In genomic region chr12:8036366-8036765, GRCh38 we compare ENCODE assay signal across 16 cellular contexts. TPM values are rescaled to one million over a fixed set of nuclear protein-coding genes. Genes with fewer than 3 reads are reported as not detected.
A peak's percentile ranks its signal among the peaks of the same experiment; 100 is the strongest.
DNase-seq lines count a peak whose midpoint lies in the region; ATAC-seq and TF ChIP-seq lines count a peak whose summit lies in the region.
"Had no signal": no experiment of that assay in that cellular context is flagged by ENCODE, and none has a peak within 500 bp of the region (broad histone marks: within the 10 kb centered on the region; RNA-seq: fewer than 3 reads in every experiment).

No MANE protein-coding gene starts in this region.

- peaks cover 23% of the 10 kb centered on the region for H3K79me2 ChIP-seq in parathyroid adenoma

- intact Hi-C loops in CD4-positive, alpha-beta T cell (cut with DNase I, micrococcal nuclease): no loop called here
- intact Hi-C loops in heart right ventricle (cut with DNase I): loop anchor here in 3 of 10 donors (5.0 kb wide), 1 partner anchor 46 kb away; the partner anchor contains the start of gene NECAP1 (in 3 of the 3)

- no peaks in the 10 kb centered on the region for H3K9me3 Mint-ChIP-seq in CD4-positive, alpha-beta T cell
- H3K9me3 Mint-ChIP-seq in T-cell: no peaks in the 10 kb centered on the region

- no peaks in the 10 kb centered on the region for H3K27me3 ChIP-seq in CD4-positive, alpha-beta T cell (ENCODE audit: control insufficient read depth, insufficient read depth, low read length)
- H3K27me3 ChIP-seq in heart right ventricle (no peaks in the 10 kb centered on the region), parathyroid adenoma (ENCODE audit: control insufficient read depth, insufficient read depth, low read length) (no peaks in the 10 kb centered on the region), WERI-Rb-1 (ENCODE audit: insufficient read depth, low read depth, severe bottlenecking) (no peaks in the 10 kb centered on the region)

- H3K4me1 ChIP-seq in heart right ventricle: peaks cover 23 to 78% (median 70%) of the 10 kb centered on the region in 9 donors
- H3K4me1 ChIP-seq in parathyroid adenoma: peaks cover 53% of the 10 kb centered on the region

- no peaks in the 10 kb centered on the region for H3K9me3 ChIP-seq in CD4-positive, alpha-beta T cell (ENCODE audit: control insufficient read depth, low read length)
- no peaks in the 10 kb centered on the region for H3K9me3 ChIP-seq in heart right ventricle
- no peaks in the 10 kb centered on the region for H3K9me3 ChIP-seq in parathyroid adenoma (ENCODE audit: control insufficient read depth, low read length)
- H3K9me3 ChIP-seq in WERI-Rb-1 (ENCODE audit: severe bottlenecking): no peaks in the 10 kb centered on the region

- WGBS in heart right ventricle, 2 donors: 38 to 58% methylated on average over 7 of the region's 7 CpGs

- no peak for ATAC-seq in CD4-positive, alpha-beta T cell (ENCODE audit: poor library complexity)
- ATAC-seq in T-cell (replicated peaks in 1 of 4): no peak
- ATAC-seq in heart right ventricle: peak in 5 of 8 donors; percentile 6 to 45 (median 20)
- no peak for ATAC-seq in GM19452 (IDR thresholded peaks at IDR 0.05; ENCODE audit: unreplicated experiment)
- ATAC-seq: activated CD4-positive, CD25-positive, alpha-beta regulatory T cell treated with anti-CD3 and anti-CD28 coated beads, Interleukin-2, amount 50 U/mL, for 24 hours; left lobe of liver had no signal

- no peak for DNase-seq in CD4-positive, alpha-beta T cell
- DNase-seq in T-cell (no peak), heart right ventricle (peak in 1 of 2 donors; percentile 35), NCI-H187 (lab: John Stamatoyannopoulos, UW) (no peak), WERI-Rb-1 (no peak)
- DNase-seq in stimulated activated naive CD4-positive, alpha-beta T cell (lab: John Stamatoyannopoulos, UW): no peak
- DNase-seq: activated T-cell treated with anti-CD3 and anti-CD28 coated beads, Interleukin-2, amount 50 U/mL, for 1 hour; anterior cingulate cortex; NCI-H1105 treated with DMSO at 0.1 percent for 48 hours; NCI-H446 treated with DMSO at 0.1 percent for 48 hours; stimulated activated CD4-positive, alpha-beta T cell treated with anti-CD3 and anti-CD28 coated beads, Interleukin-2, amount 100 ng/mL, for 24 hours had no signal

- H3K36me3 ChIP-seq in heart right ventricle (peaks cover 0 to 23% (median 12%) of the 10 kb centered on the region in 9 donors), parathyroid adenoma (ENCODE audit: control insufficient read depth, insufficient read depth, low read length) (no peaks in the 10 kb centered on the region), WERI-Rb-1 (peaks cover 10% of the 10 kb centered on the region; the same call in 1 of the 2 replicates)

- peaks cover 45% of the 10 kb centered on the region for H3K36me3 Mint-ChIP-seq in CD4-positive, alpha-beta T cell (ENCODE audit: low read depth)
- H3K36me3 Mint-ChIP-seq in T-cell: peaks cover 10% of the 10 kb centered on the region

- H3K4me3 ChIP-seq in heart right ventricle: no peak overlapping the region
- no peak overlapping the region for H3K4me3 ChIP-seq in parathyroid adenoma (ENCODE audit: low read depth, low read length)
- no peak overlapping the region for H3K4me3 ChIP-seq in WERI-Rb-1 (ENCODE audit: low read depth, low read length)

- TF ChIP-seq CTCF in CD4-positive, alpha-beta T cell (IDR thresholded peaks at IDR 0.05): no peak
- TF ChIP-seq CTCF in heart right ventricle (IDR thresholded peaks at IDR 0.05) (no peak), parathyroid adenoma (IDR thresholded peaks at IDR 0.05) (no peak), WERI-Rb-1 (IDR thresholded peaks at IDR 0.05; ENCODE audit: low read depth, low read length) (no peak)

- no peaks in the 10 kb centered on the region for H3K27me3 Mint-ChIP-seq in CD4-positive, alpha-beta T cell
- H3K27me3 Mint-ChIP-seq in T-cell: no peaks in the 10 kb centered on the region

- H3K27ac ChIP-seq in CD4-positive, alpha-beta T cell (ENCODE audit: low read depth, low read length): no peak overlapping the region
- H3K27ac ChIP-seq in heart right ventricle (peak overlapping the region; percentile 34 to 99 (median 96)), parathyroid adenoma (peak overlapping the region; percentile 27), WERI-Rb-1 (no peak overlapping the region)

- POLR2A ChIA-PET in CD4-positive, alpha-beta T cell (lab: Charles Lee): interaction anchor here (1.2 to 6.5 kb wide), 3 partner anchors 9 to 45 kb away, joined by 3 to 59 read pairs (median 8); no protein-coding TSS in a partner anchor
- POLR2A ChIA-PET in T-cell (lab: Charles Lee): interaction anchor here (0.6 to 1.1 kb wide), 3 partner anchors 9 to 100 kb away, joined by 3 to 8 read pairs (median 3); partner anchors contain the start of gene SLC2A3 (in 1 of the 2)

- peak overlapping the region; percentile 96 for H3K27ac Mint-ChIP-seq in CD4-positive, alpha-beta T cell
- H3K27ac Mint-ChIP-seq in T-cell: peak overlapping the region; percentile 60 to 68

- peaks cover 73% of the 10 kb centered on the region for H3K4me1 Mint-ChIP-seq in CD4-positive, alpha-beta T cell (ENCODE audit: low read depth)
- H3K4me1 Mint-ChIP-seq in T-cell: peaks cover 69 to 74% (median 72%) of the 10 kb centered on the region in 3 donors

- no peak overlapping the region for H2AFZ ChIP-seq in parathyroid adenoma

- no peak overlapping the region for H3K9ac ChIP-seq in parathyroid adenoma

- CTCF ChIA-PET in CD4-positive, alpha-beta T cell (lab: Charles Lee): interaction anchor here (1.1 to 3.1 kb wide), 2 partner anchors 9 to 41 kb away, joined by 3 to 11 read pairs; no protein-coding TSS in a partner anchor
- CTCF ChIA-PET in T-cell (lab: Charles Lee): interaction anchor here in 1 of 2 donors (1.0 to 1.6 kb wide), 2 partner anchors 12 to 42 kb away, joined by 3 to 9 read pairs; no protein-coding TSS in a partner anchor

- peak overlapping the region; percentile 76 for H3K4me3 Mint-ChIP-seq in CD4-positive, alpha-beta T cell
- H3K4me3 Mint-ChIP-seq in T-cell: peak overlapping the region; percentile 21 to 88 (median 39)

- H3K4me2 ChIP-seq in parathyroid adenoma (ENCODE audit: low read length): no peak overlapping the region

RNA-seq across cellular contexts. Expression of gene FOXJ2, which starts 3.9 kb away (rescaled TPM):
- total RNA-seq in CD4-positive, alpha-beta T cell: 10 to 100 TPM; 36.3 to 38.5 TPM
- 10 to 100 TPM; 24.5 to 31.9 (median 28.2) TPM for total RNA-seq in T-cell
- total RNA-seq in heart right ventricle: 10 to 100 TPM; 22.1 to 29.4 (median 24.6) TPM
- polyA plus RNA-seq in heart right ventricle: 1 to 10 TPM; 8.7 to 9.3 TPM

RNA-seq across cellular contexts. Expression of gene C3AR1, which starts 29.8 kb away (rescaled TPM):
- total RNA-seq in CD4-positive, alpha-beta T cell: 1 to 10 TPM; 1.4 TPM
- total RNA-seq in T-cell (1 to 10 TPM in 4 of 5 donors, under 1 TPM in 1; 0.68 to 5.1 (median 2.4) TPM), heart right ventricle (10 to 100 TPM in 1 of 10 donors, 1 to 10 TPM in 9; 1.1 to 26.5 (median 3.8) TPM)
- polyA plus RNA-seq in heart right ventricle: 1 to 10 TPM; 2.1 to 4.4 TPM
- total RNA-seq: glomerular endothelial cell had no signal

RNA-seq across cellular contexts. Expression of gene NECAP1, which starts 45.7 kb away (rescaled TPM):
- total RNA-seq in CD4-positive, alpha-beta T cell: 100 to 1,000 TPM; 119 to 121 TPM
- total RNA-seq in T-cell (10 to 100 TPM; 43.9 to 86.6 (median 46.4) TPM), heart right ventricle (10 to 100 TPM; 15.4 to 25.6 (median 19.6) TPM)
- polyA plus RNA-seq in heart right ventricle: 10 to 100 TPM; 13.9 to 14.2 TPM

Comparison
In these comparisons a context has a peak if more than half of its experiments do, and no peak if none do; other contexts are left out.
1. ATAC-seq: peak in heart right ventricle (5 of 8); none in CD4-positive, alpha-beta T cell (single experiment), T-cell (0 of 4) and GM19452 (single experiment).
2. H3K27ac ChIP-seq: peak in heart right ventricle (10 of 10) and parathyroid adenoma (single experiment); none in CD4-positive, alpha-beta T cell (single experiment) and WERI-Rb-1 (single experiment).